ENCODE assay signal across 8 cellular contexts in the genomic region with DNA sequence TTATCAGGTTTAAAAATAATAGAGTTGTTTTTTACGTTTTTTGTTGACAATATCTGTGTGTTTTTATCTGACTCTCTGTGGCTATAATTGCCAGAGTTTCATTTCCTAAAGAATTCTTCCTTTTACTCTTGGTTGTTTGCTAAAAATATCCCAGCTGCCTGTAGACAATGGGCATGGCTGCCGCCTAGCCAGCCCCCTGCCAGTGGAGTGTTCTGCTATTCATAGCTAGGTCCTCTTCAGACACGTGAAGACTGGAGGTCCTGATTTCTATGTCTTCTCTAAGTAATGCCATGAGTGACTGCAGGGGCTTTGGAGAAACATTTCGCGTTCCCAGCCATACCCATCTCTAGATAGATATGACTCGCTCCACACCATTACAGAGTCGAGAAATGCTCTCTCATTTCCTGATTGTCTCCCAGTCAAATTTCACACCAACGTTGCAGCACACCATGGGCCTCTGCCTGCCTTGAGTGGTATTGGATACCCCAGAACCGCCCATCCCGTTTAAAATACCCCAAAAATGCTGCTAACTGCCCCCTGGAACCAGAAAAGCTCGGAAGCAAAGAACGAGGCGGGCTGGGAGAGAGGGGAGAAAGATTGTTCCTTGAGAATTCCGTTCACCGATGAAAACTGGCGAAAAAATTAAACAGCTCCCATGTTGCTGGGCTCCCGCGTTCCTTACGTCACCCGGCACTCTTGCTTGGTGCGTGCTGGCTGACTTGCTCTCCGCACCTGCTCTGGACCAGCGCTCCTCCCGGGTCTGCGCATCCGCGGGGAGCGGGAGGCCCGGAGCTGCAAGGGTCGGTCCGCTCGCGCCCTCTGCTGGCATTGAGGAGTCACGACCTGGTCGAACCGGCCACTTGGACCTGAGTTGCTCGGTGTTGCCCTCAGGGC.
DNase-seq lines count a peak whose midpoint lies in the region; ATAC-seq and TF ChIP-seq lines count a peak whose summit lies in the region.

No MANE protein-coding gene starts in this region.

- DNase-seq in AG08396 (ENCODE audit: low spot score) (peak; percentile 76), MM.1S (peak; percentile 96), glutamatergic neuron (peak; percentile 93), ovary (peak; percentile 64 to 76 (median 67)), thyroid gland (peak; percentile 78 to 84)
- DNase-seq in activated naive CD4-positive, alpha-beta T cell treated with Interleukin-2 at 50 U/mL for 16 hours: peak; percentile 62

- peak overlapping the region; percentile 79 for H3K4me3 Mint-ChIP-seq in glutamatergic neuron (ENCODE audit: unreplicated experiment)

- peak; percentile 99 for TF ChIP-seq CTCF in MM.1S (IDR thresholded peaks at IDR 0.05; ENCODE audit: low read length)
- TF ChIP-seq CTCF in glutamatergic neuron (IDR thresholded peaks at IDR 0.05; ENCODE audit: partially characterized antibody, unreplicated experiment): peak; percentile 92
- TF ChIP-seq CTCF in ovary (IDR thresholded peaks at IDR 0.05): peak in 2 of 3 donors; percentile 18 to 50
- peak; percentile 58 to 91 (median 81) for TF ChIP-seq CTCF in thyroid gland (IDR thresholded peaks at IDR 0.05)

- no peak overlapping the region for H3K27ac Mint-ChIP-seq in glutamatergic neuron (ENCODE audit: unreplicated experiment)

- peaks cover 2% of the 10 kb centered on the region for H3K9me3 Mint-ChIP-seq in glutamatergic neuron (ENCODE audit: unreplicated experiment)

- no peaks in the 10 kb centered on the region for H3K9me2 ChIP-seq in MM.1S (replicated peaks; ENCODE audit: insufficient read depth, low read length)

- H3K79me2 ChIP-seq in MM.1S (ENCODE audit: low read length): no peaks in the 10 kb centered on the region

- peaks cover 11% of the 10 kb centered on the region for H3K4me1 Mint-ChIP-seq in glutamatergic neuron (ENCODE audit: low read depth, unreplicated experiment)

- no peaks in the 10 kb centered on the region for H3K27me3 Mint-ChIP-seq in glutamatergic neuron (ENCODE audit: unreplicated experiment)

- H3F3A ChIP-seq in MM.1S (ENCODE audit: insufficient read depth, low read length): no peaks in the 10 kb centered on the region

- H3K4me1 ChIP-seq in MM.1S (ENCODE audit: low read length): peaks cover 4% of the 10 kb centered on the region; the same call in 1 of the 2 replicates
- H3K4me1 ChIP-seq in ovary (ENCODE audit: insufficient read depth): no peaks in the 10 kb centered on the region
- H3K4me1 ChIP-seq in thyroid gland: peaks cover 0 to 5% of the 10 kb centered on the region in 2 donors

- H3K27me3 ChIP-seq in MM.1S (replicated peaks; ENCODE audit: insufficient read depth, low read length) (0 out of 2 replicates have a peak, but pooled peaks cover 3% of the 10 kb centered on the region), ovary (no peaks in the 10 kb centered on the region), thyroid gland (no peaks in the 10 kb centered on the region)

- peak; percentile 51 for ATAC-seq in GM19025 (IDR thresholded peaks at IDR 0.05; ENCODE audit: low read depth, unreplicated experiment)

- H3K27ac ChIP-seq in MM.1S (ENCODE audit: low read length) (no peak overlapping the region), ovary (no peak overlapping the region), thyroid gland (no peak overlapping the region)

- WGBS in ovary, 3 donors: 4 to 10% (median 7%) methylated on average over 37 of the region's 37 CpGs
- 16 to 24% methylated on average over 29 to 37 of the region's 37 CpGs for WGBS in thyroid gland, 2 donors

- intact Hi-C loops in ovary (cut with DNase I): no loop called here
- intact Hi-C loops in thyroid gland (cut with DNase I): loop anchor here (5.0 kb wide), 1 partner anchor 921 kb away; no protein-coding TSS in a partner anchor

- H3K9ac ChIP-seq in MM.1S (ENCODE audit: low read length): peak overlapping the region; percentile 16; the same call in 1 of the 2 replicates

- peak overlapping the region; percentile 75 for H3K4me2 ChIP-seq in MM.1S (ENCODE audit: low read depth, low read length)

- H4K20me1 ChIP-seq in MM.1S (ENCODE audit: insufficient read depth, low read length): no peaks in the 10 kb centered on the region

- TF ChIP-seq POLR2A in Raji (IDR thresholded peaks at IDR 0.05; ENCODE audit: insufficient read depth, low read depth, low read length) (peak; percentile 27; the same call in 1 of the 2 replicates), ovary (IDR thresholded peaks at IDR 0.05) (no peak), thyroid gland (IDR thresholded peaks at IDR 0.05) (no peak)

- H3K36me3 ChIP-seq in MM.1S (replicated peaks; ENCODE audit: insufficient read depth, low read length): no peaks in the 10 kb centered on the region
- H3K36me3 ChIP-seq in ovary: no peaks in the 10 kb centered on the region
- H3K36me3 ChIP-seq in thyroid gland: no peaks in the 10 kb centered on the region

- H3K4me3 ChIP-seq in MM.1S (ENCODE audit: low read length) (peak overlapping the region; percentile 51), ovary (no peak overlapping the region), thyroid gland (replicated peaks in 1 of 3) (no peak overlapping the region)

- no peaks in the 10 kb centered on the region for H3K36me3 Mint-ChIP-seq in glutamatergic neuron (ENCODE audit: unreplicated experiment)

- H3K9me3 ChIP-seq in MM.1S (replicated peaks; ENCODE audit: insufficient read depth, low read length) (no peaks in the 10 kb centered on the region), ovary (no peaks in the 10 kb centered on the region), thyroid gland (no peaks in the 10 kb centered on the region)

- H2AFZ ChIP-seq in MM.1S (ENCODE audit: low read length): peak overlapping the region; percentile 82

- no peak for TF ChIP-seq EP300 in ovary (IDR thresholded peaks at IDR 0.05)

Comparison
In these comparisons a context has a peak if more than half of its experiments do, and no peak if none do; other contexts are left out.
1. CTCF ChIP-seq: peak in every context shown above with its lines; median percentile 99 in MM.1S; 92 in glutamatergic neuron; 81 in thyroid gland; 34 in ovary.